ENCODE assay signal across 30 cellular contexts in genomic region chr15:32775103-32775502, GRCh38. TPM values are rescaled to one million over a fixed set of nuclear protein-coding genes. Genes with fewer than 3 reads are reported as not detected.
A peak's percentile ranks its signal among the peaks of the same experiment; 100 is the strongest.
DNase-seq lines count a peak whose midpoint lies in the region; ATAC-seq, FAIRE-seq and TF ChIP-seq lines count a peak whose summit lies in the region.
"Had no signal": no experiment of that assay in that cellular context is flagged by ENCODE, and none has a peak within 500 bp of the region (broad histone marks: within the 10 kb centered on the region; RNA-seq: fewer than 3 reads in every experiment).

No MANE protein-coding gene starts in this region.

- TF ChIP-seq RAD21 in A549 (conservative IDR thresholded peaks at IDR 0.05 in 1 of 2, IDR thresholded peaks at IDR 0.05 in 1 of 2) = no peak

- POLR2A ChIA-PET in A549 (lab: Yijun Ruan, JAX) = no interaction called here
- POLR2A ChIA-PET in HEK293 (lab: Yijun Ruan, JAX) = no interaction called here

- H3K9ac ChIP-seq in astrocyte (ENCODE audit: low read length) = peak overlapping the region; percentile 74

- H3K27ac Mint-ChIP-seq in astrocyte (ENCODE audit: unreplicated experiment) = peak overlapping the region; percentile 73
- H3K27ac Mint-ChIP-seq: CD4-positive, alpha-beta memory T cell had no signal

- ATAC-seq in A549 = no peak
- ATAC-seq: GM12878, HepG2, K562 had no signal

- TF ChIP-seq CTCF in A549 (IDR thresholded peaks at IDR 0.05) (no peak), HEK293 (tag by site-specific recombination; IDR thresholded peaks at IDR 0.05) (no peak), astrocyte (IDR thresholded peaks at IDR 0.05; ENCODE audit: insufficient read depth, low read depth, low read length) (no peak)

- peaks cover 3% of the 10 kb centered on the region for H3K9me3 Mint-ChIP-seq in astrocyte (ENCODE audit: unreplicated experiment)

- CTCF ChIA-PET in A549 (lab: Yijun Ruan, JAX) (interaction anchor here (0.7 to 2.0 kb wide), 7 partner anchors 10 to 219 kb away, joined by 3 to 10 read pairs (median 5); no protein-coding TSS in a partner anchor), HEK293 (lab: Yijun Ruan, JAX) (interaction anchor here (0.7 to 1.1 kb wide), 3 partner anchors 69 to 112 kb away, joined by 3 to 4 read pairs (median 3); no protein-coding TSS in a partner anchor)

- no peaks in the 10 kb centered on the region for H3K27me3 ChIP-seq in astrocyte (ENCODE audit: insufficient read depth, low read length)

- H3K27me3 Mint-ChIP-seq in astrocyte (ENCODE audit: low read depth, unreplicated experiment) = no peaks in the 10 kb centered on the region

- no peak overlapping the region for H3K4me3 Mint-ChIP-seq in astrocyte (ENCODE audit: unreplicated experiment)
- H3K4me3 Mint-ChIP-seq: CD4-positive, alpha-beta memory T cell had no signal

- TF ChIP-seq POLR2A in A549 (IDR thresholded peaks at IDR 0.05; ENCODE audit: low read length) = no peak

- no peak for TF ChIP-seq EP300 in A549 (IDR thresholded peaks at IDR 0.05)

- H3K4me1 ChIP-seq in A549 = peaks cover 22% of the 10 kb centered on the region
- H3K4me1 ChIP-seq in HEK293 (ENCODE audit: control insufficient read depth, insufficient read depth, low read length) = no peaks in the 10 kb centered on the region
- peaks cover 18% of the 10 kb centered on the region for H3K4me1 ChIP-seq in astrocyte (ENCODE audit: insufficient read depth, low read length)
- H3K4me1 ChIP-seq: HAP-1 had no signal

- H3K4me1 Mint-ChIP-seq in astrocyte (ENCODE audit: low read depth, unreplicated experiment) = peaks cover 22% of the 10 kb centered on the region
- H3K4me1 Mint-ChIP-seq: CD4-positive, alpha-beta memory T cell had no signal

- H4K20me1 ChIP-seq in astrocyte (ENCODE audit: insufficient read depth, low read length) = no peaks in the 10 kb centered on the region

- H3K9me3 ChIP-seq in A549 (peaks cover 14% of the 10 kb centered on the region), HEK293 (ENCODE audit: control insufficient read depth, insufficient read depth, low read depth, low read length) (no peaks in the 10 kb centered on the region), astrocyte (ENCODE audit: insufficient read depth, low read depth, low read length) (peaks cover 3% of the 10 kb centered on the region)
- H3K9me3 ChIP-seq: HAP-1 had no signal

- peaks cover 12% of the 10 kb centered on the region for H3K36me3 Mint-ChIP-seq in astrocyte (ENCODE audit: low read depth, unreplicated experiment)
- H3K36me3 Mint-ChIP-seq: CD4-positive, alpha-beta memory T cell had no signal

- H3K79me2 ChIP-seq in astrocyte (ENCODE audit: insufficient read depth, low read length) = no peaks in the 10 kb centered on the region

- H3K27ac ChIP-seq in A549 (peak overlapping the region; percentile 72 to 80), HEK293 (ENCODE audit: extremely low read depth, low read depth, low read length) (no peak overlapping the region), astrocyte (ENCODE audit: low read depth, low read length) (peak overlapping the region; percentile 91)

- DNase-seq in A549 (ENCODE audit: low read depth in 1 of 2, low spot score in 1 of 2) (no peak), astrocyte (ENCODE audit: low read depth) (no peak), skeletal muscle cell (ENCODE audit: low read depth) (peak; percentile 41), NCI-H146 treated with DMSO at 0.1 percent for 48 hours (lab: John Stamatoyannopoulos, UW; ENCODE audit: unreplicated experiment) (no peak), EL (no peak), activated gamma-delta T cell treated with Interleukin-2 at 50 U/mL for 16 hours (no peak)
- DNase-seq: 8988T; C1 segment of cervical spinal cord; CD4-positive, alpha-beta memory T cell; COR-L47; GDM1; GOT3; MV-4-11; NCI-H1105; NCI-H1436 treated with DMSO at 0.1 percent for 48 hours; NCI-H1930; NCI-H2107; NCI-H446; NCI-H524 treated with DMSO at 0.1 percent for 48 hours; NCI-H774; Right ventricle myocardium superior; RPMI8226; SW 1271 had no signal

- FAIRE-seq in A549 (lab: Jason Lieb, UNC) = no peak
- no peak for FAIRE-seq in astrocyte (lab: Jason Lieb, UNC)
- FAIRE-seq: GM12878, HepG2, K562 had no signal

- WGBS in A549 (ENCODE audit: missing lambda C conversion rate) = 90% methylated on average over 3 of the region's 3 CpGs

- no peak overlapping the region for H3K4me3 ChIP-seq in A549
- H3K4me3 ChIP-seq in HEK293 (ENCODE audit: low read depth, low read length) = no peak overlapping the region
- no peak overlapping the region for H3K4me3 ChIP-seq in astrocyte (ENCODE audit: insufficient read depth, low read depth, low read length)
- no peak overlapping the region for H3K4me3 ChIP-seq in skeletal muscle cell (ENCODE audit: low read depth, low read length)
- H3K4me3 ChIP-seq: GM12878, HAP-1, K562 had no signal

- no peak overlapping the region for H2AFZ ChIP-seq in astrocyte (ENCODE audit: low read depth, low read length)

- no peak overlapping the region for H3K4me2 ChIP-seq in A549
- H3K4me2 ChIP-seq in astrocyte (ENCODE audit: low read length) = no peak overlapping the region

- H3K36me3 ChIP-seq in HEK293 (ENCODE audit: control insufficient read depth in 2 of 2, insufficient read depth in 1 of 2, low read length in 2 of 2) (no peaks in the 10 kb centered on the region), astrocyte (ENCODE audit: insufficient read depth, low read length) (no peaks in the 10 kb centered on the region)
- H3K36me3 ChIP-seq: HAP-1 had no signal

TF ChIP-seq in A549, 52 proteins besides CTCF, POLR2A, EP300 and RAD21:
- TF ChIP-seq ESRRA (IDR thresholded peaks at IDR 0.05; ENCODE audit: borderline replicate concordance, low read length) (no peak), RARB (CRISPR knock-in tag; IDR thresholded peaks at IDR 0.05) (no peak), SMC3 (IDR thresholded peaks at IDR 0.05) (no peak), ZSCAN20 (CRISPR knock-in tag; IDR thresholded peaks at IDR 0.05) (no peak), BHLHE40 (IDR thresholded peaks at IDR 0.05; ENCODE audit: low read depth, low read length) (no peak), HOXA7 (CRISPR knock-in tag; IDR thresholded peaks at IDR 0.05) (no peak), GATA3 (IDR thresholded peaks at IDR 0.05; ENCODE audit: borderline replicate concordance) (no peak), HOXB5 (CRISPR knock-in tag; IDR thresholded peaks at IDR 0.05) (no peak), POLR2AphosphoS2 (conservative IDR thresholded peaks at IDR 0.05; ENCODE audit: low read length) (no peak), ZFP36 (IDR thresholded peaks at IDR 0.05; ENCODE audit: borderline replicate concordance, partially characterized antibody) (no peak), FOSL2 (IDR thresholded peaks at IDR 0.05) (no peak), FOSL2 (CRISPR knock-in tag; IDR thresholded peaks at IDR 0.05) (no peak), NFE2L2 (conservative IDR thresholded peaks at IDR 0.05; ENCODE audit: low read length) (no peak), FOSB (CRISPR knock-in tag; IDR thresholded peaks at IDR 0.05) (no peak)
TF ChIP-seq in A549: peak in this region for 0.

TF ChIP-seq in HEK293, 187 proteins besides CTCF, POLR2A, EP300 and RAD21:
- TF ChIP-seq ZNF623 (tag by site-specific recombination; IDR thresholded peaks at IDR 0.05) = no peak
- TF ChIP-seq EGR2 (tag by site-specific recombination; IDR thresholded peaks at IDR 0.05; ENCODE audit: low read depth) = peak; percentile 55; the same call in 1 of the 2 replicates
- TF ChIP-seq ZFHX2 (tag by site-specific recombination; conservative IDR thresholded peaks at IDR 0.05) = peak; percentile 75

RNA-seq across cellular contexts. Expression of gene GREM1, which starts 57.3 kb away (rescaled TPM):
- polyA plus RNA-seq in A549 (2011; rRNA removed) = 10.5 and 11.0 TPM in 2 replicates
- 2.1 and 3.2 TPM in 2 replicates for polyA plus RNA-seq in A549 (2012; cell fraction: cytosol; rRNA removed)
- 1.0 and 1.5 TPM in 2 replicates for polyA plus RNA-seq in A549 (2012; cell fraction: nucleus; rRNA removed)
- 3.4 to 4.4 TPM (median 3.5 TPM) in 3 replicates for polyA plus RNA-seq in A549 (2017; fragmentation: RNase III; extraction: RNeasy Plus Mini Kit Qiagen cat#74134 plus additional on column Dnase treatment)
- 19.5 and 21.2 TPM in 2 replicates for polyA minus RNA-seq in A549 (2011; rRNA and poly(A)+ RNA removed)
- total RNA-seq in astrocyte = 74.5 and 112 TPM in 2 replicates
- total RNA-seq: CD4-positive, alpha-beta memory T cell; HT1080; MCF 10A; Right ventricle myocardium superior had no signal
- polyA plus RNA-seq: CD4-positive, alpha-beta memory T cell had no signal
